ENCODE assay signal across 26 cellular contexts in genomic region chr11:64056861-64057260, GRCh38. TPM values are rescaled to one million over a fixed set of nuclear protein-coding genes. Genes with fewer than 3 reads are reported as not detected.
"Had no signal": no experiment of that assay in that cellular context is flagged by ENCODE, and none has a peak within 500 bp of the region (broad histone marks: within the 10 kb centered on the region; RNA-seq: fewer than 3 reads in every experiment).

No MANE protein-coding gene starts in this region.

- H3K36me3 Mint-ChIP-seq: activated naive CD8-positive, alpha-beta T cell; immature natural killer cell; natural killer cell treated with Interleukin-12 subunit alpha and Interleukin-12 subunit beta and Interleukin-15 and Interleukin-18, amount 100 ng/mL, for 72 hours had no signal

- H3K4me3 Mint-ChIP-seq: activated naive CD8-positive, alpha-beta T cell; activated T-cell treated with anti-CD3 and anti-CD28 coated beads, Interleukin-2, amount 50 U/mL, for 4 hours; immature natural killer cell; natural killer cell treated with Interleukin-12 subunit alpha and Interleukin-12 subunit beta and Interleukin-15 and Interleukin-18, amount 100 ng/mL, for 72 hours; T-helper 17 cell had no signal

- H3K9me3 ChIP-seq: adrenal gland, left lung, neutrophil, ovary, prostate gland, upper lobe of left lung had no signal

- H3K4me1 ChIP-seq: prostate gland had no signal

- H3K4me3 ChIP-seq: adrenal gland, left lung, ovary, prostate gland, upper lobe of left lung had no signal

- H3K27ac Mint-ChIP-seq: activated naive CD8-positive, alpha-beta T cell; activated T-helper 2 cell treated with anti-CD3 and anti-CD28 coated beads, Interferon-gamma antibody, Interleukin-2, Interleukin-4, amounts not matched to agents 10 μg/mL and 5 μg/mL and 100 μg/mL, durations not matched to agents 14 hours and 24 hours and 36 hours; immature natural killer cell; natural killer cell treated with Interleukin-12 subunit alpha and Interleukin-12 subunit beta and Interleukin-15 and Interleukin-18, amount 100 ng/mL, for 72 hours; T-helper 17 cell had no signal

- H3K27ac ChIP-seq: epithelial cell of prostate, left lung, neutrophil, ovary, prostate gland, upper lobe of left lung had no signal

- ATAC-seq: activated T-cell treated with anti-CD3 and anti-CD28 coated beads, Interleukin-2, amount 50 U/mL, for 4 hours; left lung; natural killer cell treated with Interleukin-12 subunit alpha and Interleukin-12 subunit beta and Interleukin-15 and Interleukin-18, amount 100 ng/mL, for 72 hours; right cardiac atrium; stimulated activated naive CD8-positive, alpha-beta T cell treated with anti-CD3 and anti-CD28 coated beads, Interleukin-15, Interleukin-2, amounts not matched to agents 100 U/mL and 50 U/mL, for 24 hours; T-helper 17 cell had no signal

- H3K36me3 ChIP-seq: adrenal gland, left lung, neutrophil, ovary, prostate gland, upper lobe of left lung had no signal

- H3K27me3 ChIP-seq: adrenal gland, ovary had no signal

- H3K9me3 Mint-ChIP-seq: activated T-cell treated with anti-CD3 and anti-CD28 coated beads, Interleukin-2, amount 50 U/mL, for 4 hours; activated T-helper 2 cell treated with anti-CD3 and anti-CD28 coated beads, Interferon-gamma antibody, Interleukin-2, Interleukin-4, amounts not matched to agents 10 μg/mL and 5 μg/mL and 100 μg/mL, durations not matched to agents 14 hours and 24 hours and 36 hours; immature natural killer cell; natural killer cell treated with Interleukin-12 subunit alpha and Interleukin-12 subunit beta and Interleukin-15 and Interleukin-18, amount 100 ng/mL, for 72 hours had no signal

- DNase-seq: activated CD4-positive, alpha-beta T cell treated with anti-CD3 and anti-CD28 coated beads for 4 hours; activated CD4-positive, alpha-beta T cell treated with anti-CD3 and anti-CD28 coated beads, Interleukin-2, amount 50 U/mL, for 48 hours; activated CD4-positive, CD25-positive, alpha-beta regulatory T cell; activated CD8-positive, alpha-beta memory T cell treated with anti-CD3 and anti-CD28 coated beads, Interleukin-2, amount 50 U/mL, for 48 hours; activated naive CD4-positive, alpha-beta T cell; activated T-cell treated with anti-CD3 and anti-CD28 coated beads, Interleukin-2, amount 50 U/mL, for 4 hours; cortex of kidney; immature natural killer cell; left lung; ovary; stimulated activated CD4-positive, alpha-beta T cell treated with anti-CD3 and anti-CD28 coated beads, Interleukin-12 subunit alpha, Interleukin-12 subunit beta, amount 100 ng/mL, for 4 hours; stimulated activated CD4-positive, alpha-beta T cell treated with anti-CD3 and anti-CD28 coated beads, Interleukin-4, amount 100 ng/mL, for 4 hours; stimulated activated naive CD8-positive, alpha-beta T cell treated with anti-CD3 and anti-CD28 coated beads, Interleukin-15, Interleukin-2, amounts not matched to agents 100 U/mL and 50 U/mL, for 24 hours; SW 1271; T-helper 17 cell had no signal

RNA-seq across cellular contexts. Expression of gene FLRT1, which starts 21.1 kb away (rescaled TPM):
- total RNA-seq: activated CD8-positive, alpha-beta memory T cell treated with anti-CD3 and anti-CD28 coated beads for 36 hours; activated T-cell treated with anti-CD3 and anti-CD28 coated beads, Interleukin-2, amount 50 U/mL, for 4 hours; activated T-helper 2 cell treated with anti-CD3 and anti-CD28 coated beads, Interferon-gamma antibody, Interleukin-2, Interleukin-4, amounts not matched to agents 10 μg/mL and 5 μg/mL and 100 μg/mL, durations not matched to agents 14 hours and 24 hours and 36 hours; lung microvascular endothelial cell; natural killer cell treated with Interleukin-12 subunit alpha and Interleukin-12 subunit beta and Interleukin-15 and Interleukin-18, amount 100 ng/mL, for 72 hours; T-helper 17 cell had no signal
- polyA plus RNA-seq: immature natural killer cell had no signal
